In the genomic region with DNA sequence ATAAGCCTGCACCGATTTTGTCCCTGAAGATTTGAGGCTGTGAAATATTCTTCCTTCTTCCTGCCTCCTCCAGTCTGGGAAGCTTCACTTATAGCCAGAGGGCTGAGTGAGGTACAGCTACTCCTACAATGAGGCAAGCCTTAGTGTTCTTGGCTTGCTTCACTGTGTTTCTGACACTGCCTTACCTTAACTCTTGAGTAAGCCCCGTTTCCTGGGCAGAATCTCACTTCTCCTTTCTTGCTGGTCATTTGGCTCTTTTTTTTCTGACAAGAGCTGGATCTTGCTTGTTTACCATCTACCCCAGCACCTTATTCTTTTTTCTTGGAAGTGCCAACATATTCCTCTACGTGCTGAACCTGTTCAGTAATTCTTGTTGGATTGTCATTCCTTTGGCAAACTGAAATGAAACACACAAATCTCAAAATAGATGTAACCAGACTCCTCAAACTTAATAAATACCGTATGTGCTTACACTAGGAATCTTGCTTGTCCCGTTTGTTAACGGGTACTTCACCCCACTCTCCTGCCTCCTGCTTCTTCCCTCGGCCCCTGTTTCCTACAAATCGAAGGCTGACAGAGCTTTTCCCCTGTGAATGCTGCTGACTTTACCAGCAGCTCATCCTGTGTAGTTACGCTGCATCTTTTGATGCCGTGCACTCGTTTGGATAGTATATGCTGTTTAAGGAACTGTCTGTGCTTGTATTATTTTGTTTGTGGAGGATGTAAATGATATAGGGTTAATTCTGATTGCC, we compare ENCODE assay signal across 1 cellular context.
TF ChIP-seq lines count a peak whose summit lies in the region.

No MANE protein-coding gene starts in this region.

TF ChIP-seq in GM12878, 131 proteins besides CTCF, POLR2A, EP300 and RAD21 (continued from another document and continues in another):
- TF ChIP-seq, protein P1, sequence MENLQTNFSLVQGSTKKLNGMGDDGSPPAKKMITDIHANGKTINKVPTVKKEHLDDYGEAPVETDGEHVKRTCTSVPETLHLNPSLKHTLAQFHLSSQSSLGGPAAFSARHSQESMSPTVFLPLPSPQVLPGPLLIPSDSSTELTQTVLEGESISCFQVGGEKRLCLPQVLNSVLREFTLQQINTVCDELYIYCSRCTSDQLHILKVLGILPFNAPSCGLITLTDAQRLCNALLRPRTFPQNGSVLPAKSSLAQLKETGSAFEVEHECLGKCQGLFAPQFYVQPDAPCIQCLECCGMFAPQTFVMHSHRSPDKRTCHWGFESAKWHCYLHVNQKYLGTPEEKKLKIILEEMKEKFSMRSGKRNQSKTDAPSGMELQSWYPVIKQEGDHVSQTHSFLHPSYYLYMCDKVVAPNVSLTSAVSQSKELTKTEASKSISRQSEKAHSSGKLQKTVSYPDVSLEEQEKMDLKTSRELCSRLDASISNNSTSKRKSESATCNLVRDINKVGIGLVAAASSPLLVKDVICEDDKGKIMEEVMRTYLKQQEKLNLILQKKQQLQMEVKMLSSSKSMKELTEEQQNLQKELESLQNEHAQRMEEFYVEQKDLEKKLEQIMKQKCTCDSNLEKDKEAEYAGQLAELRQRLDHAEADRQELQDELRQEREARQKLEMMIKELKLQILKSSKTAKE (IDR thresholded peaks at IDR 0.05; ENCODE audit: low read depth, poor library complexity, severe bottlenecking) = peak; percentile 43
- no peak for TF ChIP-seq YBX1 (IDR thresholded peaks at IDR 0.05)
- TF ChIP-seq SIX5 (IDR thresholded peaks at IDR 0.05; ENCODE audit: low read depth, low read length, severe bottlenecking) = no peak
- TF ChIP-seq HDGF (IDR thresholded peaks at IDR 0.05) = no peak
- TF ChIP-seq NRF1 (conservative IDR thresholded peaks at IDR 0.05; ENCODE audit: low read depth, low read length) = no peak
- no peak for TF ChIP-seq KLF5 (IDR thresholded peaks at IDR 0.05; ENCODE audit: partially characterized antibody)
- TF ChIP-seq RUNX3 (IDR thresholded peaks at IDR 0.05; ENCODE audit: low read length) = 0 out of 2 replicates have a peak, but pooled peaks have one; percentile 20
- no peak for TF ChIP-seq MYC (IDR thresholded peaks at IDR 0.05; ENCODE audit: insufficient read depth, insufficient read length, insufficient replicate concordance, low read length, severe bottlenecking)
- TF ChIP-seq SMAD5 (IDR thresholded peaks at IDR 0.05; ENCODE audit: low read depth) = no peak
- no peak for TF ChIP-seq YY1 (IDR thresholded peaks at IDR 0.05; ENCODE audit: low read depth, low read length)
- TF ChIP-seq STAT3 (IDR thresholded peaks at IDR 0.05; ENCODE audit: low read depth, low read length) = no peak
- TF ChIP-seq POU2F2 (IDR thresholded peaks at IDR 0.05; ENCODE audit: borderline replicate concordance, low read depth, low read length) = peak; percentile 36; the same call in 1 of the 3 replicates
- TF ChIP-seq CHD1 (IDR thresholded peaks at IDR 0.05; ENCODE audit: low read depth, low read length) = no peak
- TF ChIP-seq, protein P2, sequence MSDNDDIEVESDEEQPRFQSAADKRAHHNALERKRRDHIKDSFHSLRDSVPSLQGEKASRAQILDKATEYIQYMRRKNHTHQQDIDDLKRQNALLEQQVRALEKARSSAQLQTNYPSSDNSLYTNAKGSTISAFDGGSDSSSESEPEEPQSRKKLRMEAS (IDR thresholded peaks at IDR 0.05; ENCODE audit: low read depth, low read length) = no peak
- no peak for TF ChIP-seq IRF5 (IDR thresholded peaks at IDR 0.05; ENCODE audit: borderline replicate concordance)
- TF ChIP-seq, protein P3, sequence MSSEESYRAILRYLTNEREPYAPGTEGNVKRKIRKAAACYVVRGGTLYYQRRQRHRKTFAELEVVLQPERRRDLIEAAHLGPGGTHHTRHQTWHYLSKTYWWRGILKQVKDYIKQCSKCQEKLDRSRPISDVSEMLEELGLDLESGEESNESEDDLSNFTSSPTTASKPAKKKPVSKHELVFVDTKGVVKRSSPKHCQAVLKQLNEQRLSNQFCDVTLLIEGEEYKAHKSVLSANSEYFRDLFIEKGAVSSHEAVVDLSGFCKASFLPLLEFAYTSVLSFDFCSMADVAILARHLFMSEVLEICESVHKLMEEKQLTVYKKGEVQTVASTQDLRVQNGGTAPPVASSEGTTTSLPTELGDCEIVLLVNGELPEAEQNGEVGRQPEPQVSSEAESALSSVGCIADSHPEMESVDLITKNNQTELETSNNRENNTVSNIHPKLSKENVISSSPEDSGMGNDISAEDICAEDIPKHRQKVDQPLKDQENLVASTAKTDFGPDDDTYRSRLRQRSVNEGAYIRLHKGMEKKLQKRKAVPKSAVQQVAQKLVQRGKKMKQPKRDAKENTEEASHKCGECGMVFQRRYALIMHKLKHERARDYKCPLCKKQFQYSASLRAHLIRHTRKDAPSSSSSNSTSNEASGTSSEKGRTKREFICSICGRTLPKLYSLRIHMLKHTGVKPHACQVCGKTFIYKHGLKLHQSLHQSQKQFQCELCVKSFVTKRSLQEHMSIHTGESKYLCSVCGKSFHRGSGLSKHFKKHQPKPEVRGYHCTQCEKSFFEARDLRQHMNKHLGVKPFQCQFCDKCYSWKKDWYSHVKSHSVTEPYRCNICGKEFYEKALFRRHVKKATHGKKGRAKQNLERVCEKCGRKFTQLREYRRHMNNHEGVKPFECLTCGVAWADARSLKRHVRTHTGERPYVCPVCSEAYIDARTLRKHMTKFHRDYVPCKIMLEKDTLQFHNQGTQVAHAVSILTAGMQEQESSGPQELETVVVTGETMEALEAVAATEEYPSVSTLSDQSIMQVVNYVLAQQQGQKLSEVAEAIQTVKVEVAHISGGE (CRISPR knock-in tag; IDR thresholded peaks at IDR 0.05) = no peak
- no peak for TF ChIP-seq SMC3 (IDR thresholded peaks at IDR 0.05; ENCODE audit: borderline replicate concordance, low read length)
- TF ChIP-seq SIN3A (IDR thresholded peaks at IDR 0.05; ENCODE audit: low read depth, low read length) = no peak
- TF ChIP-seq NFYA (IDR thresholded peaks at IDR 0.05; ENCODE audit: borderline replicate concordance, low read depth, low read length) = no peak
- no peak for TF ChIP-seq ESRRA (IDR thresholded peaks at IDR 0.05; ENCODE audit: low read length)
- no peak for TF ChIP-seq ATF2 (IDR thresholded peaks at IDR 0.05; ENCODE audit: low read length)
- no peak for TF ChIP-seq IRF3 (IDR thresholded peaks at IDR 0.05)
- peak; percentile 79; the same call in 1 of the 2 replicates for TF ChIP-seq ZNF384 (IDR thresholded peaks at IDR 0.05; ENCODE audit: borderline replicate concordance, low read depth, low read length)
- TF ChIP-seq FOXM1 (IDR thresholded peaks at IDR 0.05; ENCODE audit: low read depth, low read length) = no peak
- TF ChIP-seq MXI1 (IDR thresholded peaks at IDR 0.05; ENCODE audit: low read depth, low read length) = no peak
- TF ChIP-seq SMARCA5 (IDR thresholded peaks at IDR 0.05) = peak; percentile 76
- TF ChIP-seq NBN (IDR thresholded peaks at IDR 0.05) = peak; percentile 69
- no peak for TF ChIP-seq TCF12 (IDR thresholded peaks at IDR 0.05; ENCODE audit: low read depth, low read length)
- TF ChIP-seq PRDM15 (CRISPR knock-in tag; IDR thresholded peaks at IDR 0.05) = no peak
- TF ChIP-seq JUND (IDR thresholded peaks at IDR 0.05; ENCODE audit: low read depth, low read length) = no peak
- TF ChIP-seq, protein P4, sequence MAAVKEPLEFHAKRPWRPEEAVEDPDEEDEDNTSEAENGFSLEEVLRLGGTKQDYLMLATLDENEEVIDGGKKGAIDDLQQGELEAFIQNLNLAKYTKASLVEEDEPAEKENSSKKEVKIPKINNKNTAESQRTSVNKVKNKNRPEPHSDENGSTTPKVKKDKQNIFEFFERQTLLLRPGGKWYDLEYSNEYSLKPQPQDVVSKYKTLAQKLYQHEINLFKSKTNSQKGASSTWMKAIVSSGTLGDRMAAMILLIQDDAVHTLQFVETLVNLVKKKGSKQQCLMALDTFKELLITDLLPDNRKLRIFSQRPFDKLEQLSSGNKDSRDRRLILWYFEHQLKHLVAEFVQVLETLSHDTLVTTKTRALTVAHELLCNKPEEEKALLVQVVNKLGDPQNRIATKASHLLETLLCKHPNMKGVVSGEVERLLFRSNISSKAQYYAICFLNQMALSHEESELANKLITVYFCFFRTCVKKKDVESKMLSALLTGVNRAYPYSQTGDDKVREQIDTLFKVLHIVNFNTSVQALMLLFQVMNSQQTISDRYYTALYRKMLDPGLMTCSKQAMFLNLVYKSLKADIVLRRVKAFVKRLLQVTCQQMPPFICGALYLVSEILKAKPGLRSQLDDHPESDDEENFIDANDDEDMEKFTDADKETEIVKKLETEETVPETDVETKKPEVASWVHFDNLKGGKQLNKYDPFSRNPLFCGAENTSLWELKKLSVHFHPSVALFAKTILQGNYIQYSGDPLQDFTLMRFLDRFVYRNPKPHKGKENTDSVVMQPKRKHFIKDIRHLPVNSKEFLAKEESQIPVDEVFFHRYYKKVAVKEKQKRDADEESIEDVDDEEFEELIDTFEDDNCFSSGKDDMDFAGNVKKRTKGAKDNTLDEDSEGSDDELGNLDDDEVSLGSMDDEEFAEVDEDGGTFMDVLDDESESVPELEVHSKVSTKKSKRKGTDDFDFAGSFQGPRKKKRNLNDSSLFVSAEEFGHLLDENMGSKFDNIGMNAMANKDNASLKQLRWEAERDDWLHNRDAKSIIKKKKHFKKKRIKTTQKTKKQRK (IDR thresholded peaks at IDR 0.05; ENCODE audit: low read depth, low read length) = no peak
- TF ChIP-seq, protein P5, sequence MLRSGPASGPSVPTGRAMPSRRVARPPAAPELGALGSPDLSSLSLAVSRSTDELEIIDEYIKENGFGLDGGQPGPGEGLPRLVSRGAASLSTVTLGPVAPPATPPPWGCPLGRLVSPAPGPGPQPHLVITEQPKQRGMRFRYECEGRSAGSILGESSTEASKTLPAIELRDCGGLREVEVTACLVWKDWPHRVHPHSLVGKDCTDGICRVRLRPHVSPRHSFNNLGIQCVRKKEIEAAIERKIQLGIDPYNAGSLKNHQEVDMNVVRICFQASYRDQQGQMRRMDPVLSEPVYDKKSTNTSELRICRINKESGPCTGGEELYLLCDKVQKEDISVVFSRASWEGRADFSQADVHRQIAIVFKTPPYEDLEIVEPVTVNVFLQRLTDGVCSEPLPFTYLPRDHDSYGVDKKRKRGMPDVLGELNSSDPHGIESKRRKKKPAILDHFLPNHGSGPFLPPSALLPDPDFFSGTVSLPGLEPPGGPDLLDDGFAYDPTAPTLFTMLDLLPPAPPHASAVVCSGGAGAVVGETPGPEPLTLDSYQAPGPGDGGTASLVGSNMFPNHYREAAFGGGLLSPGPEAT (IDR thresholded peaks at IDR 0.05; ENCODE audit: low read depth) = peak; percentile 78
- TF ChIP-seq FOS (IDR thresholded peaks at IDR 0.05; ENCODE audit: borderline replicate concordance, extremely low read depth, insufficient read length) = no peak
- TF ChIP-seq ETV6 (conservative IDR thresholded peaks at IDR 0.05 in 1 of 2, IDR thresholded peaks at IDR 0.05 in 1 of 2; ENCODE audit: borderline replicate concordance in 1 of 2, low read depth in 1 of 2) = no peak
